ENCODE assay signal across 8 cellular contexts in the genomic region with DNA sequence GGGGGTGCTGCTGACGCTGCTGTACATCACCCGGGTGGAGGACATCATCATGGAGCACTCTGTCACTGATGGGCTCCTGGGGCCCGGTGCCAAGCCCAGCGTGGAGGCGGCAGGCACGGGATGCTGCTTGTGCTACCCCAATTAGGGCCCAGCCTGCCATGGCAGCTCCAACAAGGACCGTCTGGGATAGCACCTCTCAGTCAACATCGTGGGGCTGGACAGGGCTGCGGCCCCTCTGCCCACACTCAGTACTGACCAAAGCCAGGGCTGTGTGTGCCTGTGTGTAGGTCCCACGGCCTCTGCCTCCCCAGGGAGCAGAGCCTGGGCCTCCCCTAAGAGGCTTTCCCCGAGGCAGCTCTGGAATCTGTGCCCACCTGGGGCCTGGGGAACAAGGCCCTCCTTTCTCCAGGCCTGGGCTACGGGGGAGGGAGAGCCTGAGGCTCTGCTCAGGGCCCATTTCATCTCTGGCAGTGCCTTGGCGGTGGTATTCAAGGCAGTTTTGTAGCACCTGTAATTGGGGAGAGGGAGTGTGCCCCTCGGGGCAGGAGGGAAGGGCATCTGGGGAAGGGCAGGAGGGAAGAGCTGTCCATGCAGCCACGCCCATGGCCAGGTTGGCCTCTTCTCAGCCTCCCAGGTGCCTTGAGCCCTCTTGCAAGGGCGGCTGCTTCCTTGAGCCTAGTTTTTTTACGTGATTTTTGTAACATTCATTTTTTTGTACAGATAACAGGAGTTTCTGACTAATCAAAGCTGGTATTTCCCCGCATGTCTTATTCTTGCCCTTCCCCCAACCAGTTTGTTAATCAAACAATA. TPM values are rescaled to one million over a fixed set of nuclear protein-coding genes. Genes with fewer than 3 reads are reported as not detected.
DNase-seq lines count a peak whose midpoint lies in the region; ATAC-seq, FAIRE-seq and TF ChIP-seq lines count a peak whose summit lies in the region.
"Had no signal": no experiment of that assay in that cellular context is flagged by ENCODE, and none has a peak within 500 bp of the region (broad histone marks: within the 10 kb centered on the region; RNA-seq: fewer than 3 reads in every experiment).

No MANE protein-coding gene starts in this region.

- peaks cover 10% of the 10 kb centered on the region for H3K4me1 Mint-ChIP-seq in HFFc6 (ENCODE audit: low read depth)
- peaks cover 10% of the 10 kb centered on the region for H3K4me1 Mint-ChIP-seq in activated CD8-positive, alpha-beta T cell treated with anti-CD3 and anti-CD28 coated beads for 36 hours (ENCODE audit: low read depth)

- H3K9me3 ChIP-seq in right cardiac atrium (ENCODE audit: control insufficient read depth, low read length) (no peaks in the 10 kb centered on the region), sigmoid colon (no peaks in the 10 kb centered on the region)

- TF ChIP-seq POLR2A in sigmoid colon (IDR thresholded peaks at IDR 0.05), result no peak

- peaks cover 0 to 30% (median 14%) of the 10 kb centered on the region in 4 donors for H3K36me3 ChIP-seq in sigmoid colon

- DNase-seq in HFFc6 (no peak), right cardiac atrium (peak in 1 of 3 donors; percentile 56), sigmoid colon (peak; percentile 73), frontal cortex (ENCODE audit: low spot score in 2 of 2) (no peak), NK-92 (lab: John Stamatoyannopoulos, UW; ENCODE audit: unreplicated experiment) (no peak)
- DNase-seq in activated CD8-positive, alpha-beta T cell treated with anti-CD3 and anti-CD28 coated beads for 36 hours, result peak; percentile 10

- H3K27ac ChIP-seq in right cardiac atrium (ENCODE audit: low read length) (no peak overlapping the region), sigmoid colon (peak overlapping the region; percentile 69 to 93 (median 78))
- H3K27ac ChIP-seq: HL-60 had no signal

- H3K27ac Mint-ChIP-seq in HFFc6, result no peak overlapping the region
- peak overlapping the region; percentile 17 for H3K27ac Mint-ChIP-seq in activated CD8-positive, alpha-beta T cell treated with anti-CD3 and anti-CD28 coated beads for 36 hours

- TF ChIP-seq EP300 in sigmoid colon (IDR thresholded peaks at IDR 0.05), result no peak

- TF ChIP-seq CTCF in HFFc6 (IDR thresholded peaks at IDR 0.05), result no peak
- no peak for TF ChIP-seq CTCF in activated CD8-positive, alpha-beta T cell treated with anti-CD3 and anti-CD28 coated beads for 36 hours (IDR thresholded peaks at IDR 0.05)
- TF ChIP-seq CTCF in sigmoid colon (IDR thresholded peaks at IDR 0.05), result no peak

- peak; percentile 15 for ATAC-seq in activated CD8-positive, alpha-beta T cell treated with anti-CD3 and anti-CD28 coated beads for 36 hours
- ATAC-seq in right cardiac atrium, result peak; percentile 15 to 38
- no peak for ATAC-seq in GM18907 (IDR thresholded peaks at IDR 0.05; ENCODE audit: unreplicated experiment)

- no peaks in the 10 kb centered on the region for H3K9me3 Mint-ChIP-seq in HFFc6
- H3K9me3 Mint-ChIP-seq in activated CD8-positive, alpha-beta T cell treated with anti-CD3 and anti-CD28 coated beads for 36 hours, result no peaks in the 10 kb centered on the region

- CTCF ChIA-PET in activated CD8-positive, alpha-beta T cell treated with anti-CD3 and anti-CD28 coated beads for 36 hours (lab: Charles Lee), result interaction anchor here (0.6 to 20.0 kb wide), 21 partner anchors 8 to 385 kb away, joined by 3 to 397 read pairs (median 4); a partner anchor contains a TSS

- peaks cover 11% of the 10 kb centered on the region for H3K27me3 Mint-ChIP-seq in HFFc6 (ENCODE audit: insufficient read depth)
- H3K27me3 Mint-ChIP-seq in activated CD8-positive, alpha-beta T cell treated with anti-CD3 and anti-CD28 coated beads for 36 hours, result peaks cover 1% of the 10 kb centered on the region

- H3K4me1 ChIP-seq in right cardiac atrium (ENCODE audit: control insufficient read depth, insufficient read depth, low read length) (no peaks in the 10 kb centered on the region), sigmoid colon (peaks cover 0 to 28% (median 23%) of the 10 kb centered on the region in 4 donors)

- no peaks in the 10 kb centered on the region for H3K27me3 ChIP-seq in right cardiac atrium (ENCODE audit: control insufficient read depth, insufficient read depth)
- no peaks in the 10 kb centered on the region for H3K27me3 ChIP-seq in sigmoid colon

- no peaks in the 10 kb centered on the region for H3K36me3 Mint-ChIP-seq in HFFc6 (ENCODE audit: low read depth)
- no peaks in the 10 kb centered on the region for H3K36me3 Mint-ChIP-seq in activated CD8-positive, alpha-beta T cell treated with anti-CD3 and anti-CD28 coated beads for 36 hours (ENCODE audit: low read depth)

- intact Hi-C loops in activated CD8-positive, alpha-beta T cell treated with anti-CD3 and anti-CD28 coated beads for 36 hours (cut with micrococcal nuclease), result loop anchor here (5.0 kb wide), 4 partner anchors 50 to 270 kb away; no protein-coding TSS in a partner anchor
- intact Hi-C loops in right cardiac atrium (cut with DNase I) (loop anchor here (5.0 to 10.0 kb wide), 3 partner anchors 80 to 272 kb away; no protein-coding TSS in a partner anchor), sigmoid colon (cut with DNase I) (loop anchor here (1.0 to 10.0 kb wide), 2 partner anchors 81 to 182 kb away; no protein-coding TSS in a partner anchor)

- H3K4me3 ChIP-seq in right cardiac atrium (ENCODE audit: low read length) (no peak overlapping the region), sigmoid colon (no peak overlapping the region)

- peak overlapping the region; percentile 72 for H3K4me3 Mint-ChIP-seq in HFFc6
- H3K4me3 Mint-ChIP-seq in activated CD8-positive, alpha-beta T cell treated with anti-CD3 and anti-CD28 coated beads for 36 hours, result peak overlapping the region; percentile 26

- POLR2A ChIA-PET in activated CD8-positive, alpha-beta T cell treated with anti-CD3 and anti-CD28 coated beads for 36 hours (lab: Charles Lee), result interaction anchor here (0.6 to 1.6 kb wide), 8 partner anchors 9 to 391 kb away, joined by 3 to 4 read pairs (median 3); no protein-coding TSS in a partner anchor

- no peak for FAIRE-seq in frontal cortex (lab: Jason Lieb, UNC)

- WGBS in right cardiac atrium, result 74% methylated on average over 18 of the region's 18 CpGs
- WGBS in sigmoid colon, 2 donors, result 66 to 78% methylated on average over 18 of the region's 18 CpGs

RNA-seq across cellular contexts. Expression of a gene that starts 55.8 kb away (rescaled TPM):
- 1 to 10 TPM; 1.8 to 4.0 (median 2.1) TPM for total RNA-seq in HFFc6 (2021; fragmentation: NEBNext Ultra II Directional; extraction: Animal tissue kit (Norgen Biotek cat#: 25700))
- total RNA-seq in activated CD8-positive, alpha-beta T cell treated with anti-CD3 and anti-CD28 coated beads for 36 hours, result 1 to 10 TPM in 1 of 2 experiments, under 1 TPM in 1; 0.58 to 1.2 TPM
- total RNA-seq in right cardiac atrium, result 1 to 10 TPM; 5.3 to 8.7 (median 7.4) TPM
- 11.5 TPM for polyA plus RNA-seq in right cardiac atrium
- 10 to 100 TPM; 55.4 to 76.4 (median 67.4) TPM for total RNA-seq in sigmoid colon
- polyA plus RNA-seq in sigmoid colon, result 100 to 1,000 TPM in 1 of 3 donors, 10 to 100 TPM in 2; 43.0 to 100 (median 70.9) TPM
- total RNA-seq in frontal cortex, result 5.7 TPM

Comparison
In these comparisons a context has a peak if more than half of its experiments do, and no peak if none do; other contexts are left out.
1. DNase-seq: peak in activated CD8-positive, alpha-beta T cell treated with anti-CD3 and anti-CD28 coated beads for 36 hours (single experiment) and sigmoid colon (single experiment); none in HFFc6 (single experiment), frontal cortex (0 of 2) and NK-92 (single experiment).